ENCODE assay signal across 1 cellular context in the genomic region with DNA sequence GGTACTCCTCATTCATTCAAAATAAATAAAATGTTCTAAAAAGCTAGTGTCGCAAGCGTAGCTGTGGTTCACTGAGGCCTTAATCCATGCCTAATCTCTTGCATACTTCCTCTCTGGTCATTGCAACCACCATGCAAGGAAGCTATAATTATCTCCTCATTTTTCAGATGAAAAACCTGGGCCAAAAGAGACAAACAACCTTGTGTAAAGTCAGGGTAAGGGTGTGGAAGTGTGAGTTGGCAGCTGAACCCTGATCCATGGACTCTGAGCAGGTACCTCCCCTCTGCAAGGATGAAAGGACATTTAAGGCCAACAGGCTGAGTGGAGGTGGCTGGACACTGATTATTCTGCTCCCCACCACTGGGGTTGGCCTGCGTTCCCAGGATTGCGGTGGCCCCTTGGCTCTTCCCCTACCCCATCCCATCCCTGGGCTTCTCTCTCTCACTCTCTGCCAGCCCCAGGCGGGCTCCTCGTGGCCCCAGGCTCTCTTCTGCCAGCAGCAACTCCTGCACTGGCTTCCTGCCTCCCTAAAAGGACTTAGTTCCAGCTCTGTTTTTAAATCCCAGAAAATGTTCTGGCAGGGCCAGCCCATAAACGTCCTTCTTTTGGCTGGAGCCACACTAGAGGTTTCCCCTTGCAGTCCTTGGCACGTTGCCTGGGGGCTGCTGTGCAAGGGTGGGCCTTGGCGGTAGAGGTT.
TF ChIP-seq lines count a peak whose summit lies in the region.

No MANE protein-coding gene starts in this region.

TF ChIP-seq in HepG2, 621 proteins besides CTCF, POLR2A, EP300 and RAD21 (continued from another document and continues in another):
- TF ChIP-seq, protein P1, sequence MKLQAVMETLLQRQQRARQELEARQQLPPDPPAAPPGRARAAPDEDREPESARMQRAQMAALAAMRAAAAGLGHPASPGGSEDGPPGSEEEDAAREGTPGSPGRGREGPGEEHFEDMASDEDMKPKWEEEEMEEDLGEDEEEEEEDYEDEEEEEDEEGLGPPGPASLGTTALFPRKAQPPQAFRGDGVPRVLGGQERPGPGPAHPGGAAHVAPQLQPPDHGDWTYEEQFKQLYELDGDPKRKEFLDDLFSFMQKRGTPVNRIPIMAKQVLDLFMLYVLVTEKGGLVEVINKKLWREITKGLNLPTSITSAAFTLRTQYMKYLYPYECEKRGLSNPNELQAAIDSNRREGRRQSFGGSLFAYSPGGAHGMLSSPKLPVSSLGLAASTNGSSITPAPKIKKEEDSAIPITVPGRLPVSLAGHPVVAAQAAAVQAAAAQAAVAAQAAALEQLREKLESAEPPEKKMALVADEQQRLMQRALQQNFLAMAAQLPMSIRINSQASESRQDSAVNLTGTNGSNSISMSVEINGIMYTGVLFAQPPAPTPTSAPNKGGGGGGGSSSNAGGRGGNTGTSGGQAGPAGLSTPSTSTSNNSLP (IDR thresholded peaks at IDR 0.05; ENCODE audit: low read depth, low read length) = 0 out of 2 replicates have a peak, but pooled peaks have one; percentile 25
- TF ChIP-seq, protein P2, sequence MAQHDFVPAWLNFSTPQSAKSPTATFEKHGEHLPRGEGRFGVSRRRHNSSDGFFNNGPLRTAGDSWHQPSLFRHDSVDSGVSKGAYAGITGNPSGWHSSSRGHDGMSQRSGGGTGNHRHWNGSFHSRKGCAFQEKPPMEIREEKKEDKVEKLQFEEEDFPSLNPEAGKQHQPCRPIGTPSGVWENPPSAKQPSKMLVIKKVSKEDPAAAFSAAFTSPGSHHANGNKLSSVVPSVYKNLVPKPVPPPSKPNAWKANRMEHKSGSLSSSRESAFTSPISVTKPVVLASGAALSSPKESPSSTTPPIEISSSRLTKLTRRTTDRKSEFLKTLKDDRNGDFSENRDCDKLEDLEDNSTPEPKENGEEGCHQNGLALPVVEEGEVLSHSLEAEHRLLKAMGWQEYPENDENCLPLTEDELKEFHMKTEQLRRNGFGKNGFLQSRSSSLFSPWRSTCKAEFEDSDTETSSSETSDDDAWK (CRISPR knock-in tag; IDR thresholded peaks at IDR 0.05) = no peak
- 0 out of 2 replicates have a peak, but pooled peaks have one; percentile 11 for TF ChIP-seq ZMYM2 (CRISPR knock-in tag; IDR thresholded peaks at IDR 0.05)
- TF ChIP-seq, protein P3, sequence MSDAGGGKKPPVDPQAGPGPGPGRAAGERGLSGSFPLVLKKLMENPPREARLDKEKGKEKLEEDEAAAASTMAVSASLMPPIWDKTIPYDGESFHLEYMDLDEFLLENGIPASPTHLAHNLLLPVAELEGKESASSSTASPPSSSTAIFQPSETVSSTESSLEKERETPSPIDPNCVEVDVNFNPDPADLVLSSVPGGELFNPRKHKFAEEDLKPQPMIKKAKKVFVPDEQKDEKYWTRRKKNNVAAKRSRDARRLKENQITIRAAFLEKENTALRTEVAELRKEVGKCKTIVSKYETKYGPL (CRISPR knock-in tag; IDR thresholded peaks at IDR 0.05) = no peak
- TF ChIP-seq RXRA (CRISPR knock-in tag; IDR thresholded peaks at IDR 0.05) = peak; percentile 82
- TF ChIP-seq POGZ (CRISPR knock-in tag; IDR thresholded peaks at IDR 0.05) = no peak
- TF ChIP-seq SOX6 (IDR thresholded peaks at IDR 0.05) = no peak
- peak; percentile 29; the same call in 1 of the 2 replicates for TF ChIP-seq SOX6 (CRISPR knock-in tag; IDR thresholded peaks at IDR 0.05)
- TF ChIP-seq ZNF17 (CRISPR knock-in tag; IDR thresholded peaks at IDR 0.05) = no peak
- no peak for TF ChIP-seq XBP1 (CRISPR knock-in tag; IDR thresholded peaks at IDR 0.05)
- no peak for TF ChIP-seq MTF1 (CRISPR knock-in tag; IDR thresholded peaks at IDR 0.05)
- TF ChIP-seq ZFX (CRISPR knock-in tag; IDR thresholded peaks at IDR 0.05; ENCODE audit: low read depth) = peak; percentile 29; the same call in 1 of the 2 replicates
- no peak for TF ChIP-seq SRY (CRISPR knock-in tag; IDR thresholded peaks at IDR 0.05)
- peak; percentile 44; the same call in 1 of the 2 replicates for TF ChIP-seq TBX3 (IDR thresholded peaks at IDR 0.05; ENCODE audit: borderline replicate concordance)
- TF ChIP-seq, protein P4, sequence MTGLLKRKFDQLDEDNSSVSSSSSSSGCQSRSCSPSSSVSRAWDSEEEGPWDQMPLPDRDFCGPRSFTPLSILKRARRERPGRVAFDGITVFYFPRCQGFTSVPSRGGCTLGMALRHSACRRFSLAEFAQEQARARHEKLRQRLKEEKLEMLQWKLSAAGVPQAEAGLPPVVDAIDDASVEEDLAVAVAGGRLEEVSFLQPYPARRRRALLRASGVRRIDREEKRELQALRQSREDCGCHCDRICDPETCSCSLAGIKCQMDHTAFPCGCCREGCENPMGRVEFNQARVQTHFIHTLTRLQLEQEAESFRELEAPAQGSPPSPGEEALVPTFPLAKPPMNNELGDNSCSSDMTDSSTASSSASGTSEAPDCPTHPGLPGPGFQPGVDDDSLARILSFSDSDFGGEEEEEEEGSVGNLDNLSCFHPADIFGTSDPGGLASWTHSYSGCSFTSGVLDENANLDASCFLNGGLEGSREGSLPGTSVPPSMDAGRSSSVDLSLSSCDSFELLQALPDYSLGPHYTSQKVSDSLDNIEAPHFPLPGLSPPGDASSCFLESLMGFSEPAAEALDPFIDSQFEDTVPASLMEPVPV (CRISPR knock-in tag; IDR thresholded peaks at IDR 0.05) = no peak
- no peak for TF ChIP-seq NCOA1 (CRISPR knock-in tag; IDR thresholded peaks at IDR 0.05)
- TF ChIP-seq, protein P5, sequence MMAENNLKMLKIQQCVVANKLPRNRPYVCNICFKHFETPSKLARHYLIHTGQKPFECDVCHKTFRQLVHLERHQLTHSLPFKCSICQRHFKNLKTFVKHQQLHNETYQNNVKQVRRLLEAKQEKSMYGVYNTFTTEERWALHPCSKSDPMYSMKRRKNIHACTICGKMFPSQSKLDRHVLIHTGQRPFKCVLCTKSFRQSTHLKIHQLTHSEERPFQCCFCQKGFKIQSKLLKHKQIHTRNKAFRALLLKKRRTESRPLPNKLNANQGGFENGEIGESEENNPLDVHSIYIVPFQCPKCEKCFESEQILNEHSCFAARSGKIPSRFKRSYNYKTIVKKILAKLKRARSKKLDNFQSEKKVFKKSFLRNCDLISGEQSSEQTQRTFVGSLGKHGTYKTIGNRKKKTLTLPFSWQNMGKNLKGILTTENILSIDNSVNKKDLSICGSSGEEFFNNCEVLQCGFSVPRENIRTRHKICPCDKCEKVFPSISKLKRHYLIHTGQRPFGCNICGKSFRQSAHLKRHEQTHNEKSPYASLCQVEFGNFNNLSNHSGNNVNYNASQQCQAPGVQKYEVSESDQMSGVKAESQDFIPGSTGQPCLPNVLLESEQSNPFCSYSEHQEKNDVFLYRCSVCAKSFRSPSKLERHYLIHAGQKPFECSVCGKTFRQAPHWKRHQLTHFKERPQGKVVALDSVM (CRISPR knock-in tag; IDR thresholded peaks at IDR 0.05) = no peak
- no peak for TF ChIP-seq EEA1 (CRISPR knock-in tag; IDR thresholded peaks at IDR 0.05; ENCODE audit: borderline replicate concordance)
- TF ChIP-seq ADNP (CRISPR knock-in tag; IDR thresholded peaks at IDR 0.05) = no peak
- TF ChIP-seq SMAD9 (CRISPR knock-in tag; IDR thresholded peaks at IDR 0.05) = no peak
- TF ChIP-seq ZNF547 (CRISPR knock-in tag; IDR thresholded peaks at IDR 0.05) = no peak
- TF ChIP-seq, protein P6, sequence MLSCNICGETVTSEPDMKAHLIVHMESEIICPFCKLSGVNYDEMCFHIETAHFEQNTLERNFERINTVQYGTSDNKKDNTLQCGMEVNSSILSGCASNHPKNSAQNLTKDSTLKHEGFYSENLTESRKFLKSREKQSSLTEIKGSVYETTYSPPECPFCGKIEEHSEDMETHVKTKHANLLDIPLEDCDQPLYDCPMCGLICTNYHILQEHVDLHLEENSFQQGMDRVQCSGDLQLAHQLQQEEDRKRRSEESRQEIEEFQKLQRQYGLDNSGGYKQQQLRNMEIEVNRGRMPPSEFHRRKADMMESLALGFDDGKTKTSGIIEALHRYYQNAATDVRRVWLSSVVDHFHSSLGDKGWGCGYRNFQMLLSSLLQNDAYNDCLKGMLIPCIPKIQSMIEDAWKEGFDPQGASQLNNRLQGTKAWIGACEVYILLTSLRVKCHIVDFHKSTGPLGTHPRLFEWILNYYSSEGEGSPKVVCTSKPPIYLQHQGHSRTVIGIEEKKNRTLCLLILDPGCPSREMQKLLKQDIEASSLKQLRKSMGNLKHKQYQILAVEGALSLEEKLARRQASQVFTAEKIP (CRISPR knock-in tag; IDR thresholded peaks at IDR 0.05; ENCODE audit: borderline replicate concordance) = no peak
- no peak for TF ChIP-seq STAG1 (CRISPR knock-in tag; IDR thresholded peaks at IDR 0.05)
- no peak for TF ChIP-seq MEF2D (CRISPR knock-in tag; IDR thresholded peaks at IDR 0.05)
- TF ChIP-seq, protein P7, sequence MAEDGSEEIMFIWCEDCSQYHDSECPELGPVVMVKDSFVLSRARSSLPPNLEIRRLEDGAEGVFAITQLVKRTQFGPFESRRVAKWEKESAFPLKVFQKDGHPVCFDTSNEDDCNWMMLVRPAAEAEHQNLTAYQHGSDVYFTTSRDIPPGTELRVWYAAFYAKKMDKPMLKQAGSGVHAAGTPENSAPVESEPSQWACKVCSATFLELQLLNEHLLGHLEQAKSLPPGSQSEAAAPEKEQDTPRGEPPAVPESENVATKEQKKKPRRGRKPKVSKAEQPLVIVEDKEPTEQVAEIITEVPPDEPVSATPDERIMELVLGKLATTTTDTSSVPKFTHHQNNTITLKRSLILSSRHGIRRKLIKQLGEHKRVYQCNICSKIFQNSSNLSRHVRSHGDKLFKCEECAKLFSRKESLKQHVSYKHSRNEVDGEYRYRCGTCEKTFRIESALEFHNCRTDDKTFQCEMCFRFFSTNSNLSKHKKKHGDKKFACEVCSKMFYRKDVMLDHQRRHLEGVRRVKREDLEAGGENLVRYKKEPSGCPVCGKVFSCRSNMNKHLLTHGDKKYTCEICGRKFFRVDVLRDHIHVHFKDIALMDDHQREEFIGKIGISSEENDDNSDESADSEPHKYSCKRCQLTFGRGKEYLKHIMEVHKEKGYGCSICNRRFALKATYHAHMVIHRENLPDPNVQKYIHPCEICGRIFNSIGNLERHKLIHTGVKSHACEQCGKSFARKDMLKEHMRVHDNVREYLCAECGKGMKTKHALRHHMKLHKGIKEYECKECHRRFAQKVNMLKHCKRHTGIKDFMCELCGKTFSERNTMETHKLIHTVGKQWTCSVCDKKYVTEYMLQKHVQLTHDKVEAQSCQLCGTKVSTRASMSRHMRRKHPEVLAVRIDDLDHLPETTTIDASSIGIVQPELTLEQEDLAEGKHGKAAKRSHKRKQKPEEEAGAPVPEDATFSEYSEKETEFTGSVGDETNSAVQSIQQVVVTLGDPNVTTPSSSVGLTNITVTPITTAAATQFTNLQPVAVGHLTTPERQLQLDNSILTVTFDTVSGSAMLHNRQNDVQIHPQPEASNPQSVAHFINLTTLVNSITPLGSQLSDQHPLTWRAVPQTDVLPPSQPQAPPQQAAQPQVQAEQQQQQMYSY (CRISPR knock-in tag; IDR thresholded peaks at IDR 0.05) = no peak
- TF ChIP-seq MBD4 (IDR thresholded peaks at IDR 0.05; ENCODE audit: borderline replicate concordance, low read length) = no peak
- no peak for TF ChIP-seq ZBTB20 (CRISPR knock-in tag; IDR thresholded peaks at IDR 0.05; ENCODE audit: borderline replicate concordance, low read depth)
- no peak for TF ChIP-seq ZNF383 (CRISPR knock-in tag; IDR thresholded peaks at IDR 0.05; ENCODE audit: borderline replicate concordance)
- TF ChIP-seq ZNF777 (CRISPR knock-in tag; IDR thresholded peaks at IDR 0.05) = no peak
- TF ChIP-seq, protein P8, sequence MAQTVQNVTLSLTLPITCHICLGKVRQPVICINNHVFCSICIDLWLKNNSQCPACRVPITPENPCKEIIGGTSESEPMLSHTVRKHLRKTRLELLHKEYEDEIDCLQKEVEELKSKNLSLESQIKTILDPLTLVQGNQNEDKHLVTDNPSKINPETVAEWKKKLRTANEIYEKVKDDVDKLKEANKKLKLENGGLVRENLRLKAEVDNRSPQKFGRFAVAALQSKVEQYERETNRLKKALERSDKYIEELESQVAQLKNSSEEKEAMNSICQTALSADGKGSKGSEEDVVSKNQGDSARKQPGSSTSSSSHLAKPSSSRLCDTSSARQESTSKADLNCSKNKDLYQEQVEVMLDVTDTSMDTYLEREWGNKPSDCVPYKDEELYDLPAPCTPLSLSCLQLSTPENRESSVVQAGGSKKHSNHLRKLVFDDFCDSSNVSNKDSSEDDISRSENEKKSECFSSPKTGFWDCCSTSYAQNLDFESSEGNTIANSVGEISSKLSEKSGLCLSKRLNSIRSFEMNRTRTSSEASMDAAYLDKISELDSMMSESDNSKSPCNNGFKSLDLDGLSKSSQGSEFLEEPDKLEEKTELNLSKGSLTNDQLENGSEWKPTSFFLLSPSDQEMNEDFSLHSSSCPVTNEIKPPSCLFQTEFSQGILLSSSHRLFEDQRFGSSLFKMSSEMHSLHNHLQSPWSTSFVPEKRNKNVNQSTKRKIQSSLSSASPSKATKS (CRISPR knock-in tag; IDR thresholded peaks at IDR 0.05) = no peak
- TF ChIP-seq SIN3B (IDR thresholded peaks at IDR 0.05; ENCODE audit: low read length) = no peak
- no peak for TF ChIP-seq ZNF768 (CRISPR knock-in tag; IDR thresholded peaks at IDR 0.05)
- no peak for TF ChIP-seq NBN (conservative IDR thresholded peaks at IDR 0.05)
- TF ChIP-seq NRL (CRISPR knock-in tag; IDR thresholded peaks at IDR 0.05; ENCODE audit: borderline replicate concordance) = no peak
- TF ChIP-seq ZNF546 (CRISPR knock-in tag; conservative IDR thresholded peaks at IDR 0.05) = no peak
- peak; percentile 43; the same call in 1 of the 2 replicates for TF ChIP-seq TRIM24 (CRISPR knock-in tag; IDR thresholded peaks at IDR 0.05)
- TF ChIP-seq, protein P9, sequence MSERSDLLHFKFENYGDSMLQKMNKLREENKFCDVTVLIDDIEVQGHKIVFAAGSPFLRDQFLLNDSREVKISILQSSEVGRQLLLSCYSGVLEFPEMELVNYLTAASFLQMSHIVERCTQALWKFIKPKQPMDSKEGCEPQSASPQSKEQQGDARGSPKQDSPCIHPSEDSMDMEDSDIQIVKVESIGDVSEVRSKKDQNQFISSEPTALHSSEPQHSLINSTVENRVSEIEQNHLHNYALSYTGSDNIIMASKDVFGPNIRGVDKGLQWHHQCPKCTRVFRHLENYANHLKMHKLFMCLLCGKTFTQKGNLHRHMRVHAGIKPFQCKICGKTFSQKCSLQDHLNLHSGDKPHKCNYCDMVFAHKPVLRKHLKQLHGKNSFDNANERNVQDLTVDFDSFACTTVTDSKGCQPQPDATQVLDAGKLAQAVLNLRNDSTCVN (CRISPR knock-in tag; IDR thresholded peaks at IDR 0.05; ENCODE audit: borderline replicate concordance) = no peak
- TF ChIP-seq SMYD3 (CRISPR knock-in tag; IDR thresholded peaks at IDR 0.05) = no peak
- TF ChIP-seq, protein P10, sequence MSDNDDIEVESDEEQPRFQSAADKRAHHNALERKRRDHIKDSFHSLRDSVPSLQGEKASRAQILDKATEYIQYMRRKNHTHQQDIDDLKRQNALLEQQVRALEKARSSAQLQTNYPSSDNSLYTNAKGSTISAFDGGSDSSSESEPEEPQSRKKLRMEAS (IDR thresholded peaks at IDR 0.05) = 0 out of 2 replicates have a peak, but pooled peaks have one; percentile 12
